ENCODE assay signal across 8 cellular contexts in genomic region chr1:10378071-10378841, GRCh38. TPM values are rescaled to one million over a fixed set of nuclear protein-coding genes. Genes with fewer than 3 reads are reported as not detected.
DNase-seq lines count a peak whose midpoint lies in the region; ATAC-seq and TF ChIP-seq lines count a peak whose summit lies in the region.

No MANE protein-coding gene starts in this region.

- peaks cover 0 to 2% of the 10 kb centered on the region in 2 donors for H3K36me3 Mint-ChIP-seq in activated T-cell treated with anti-CD3 and anti-CD28 coated beads, Interleukin-2, amount 50 U/mL, for 72 hours (ENCODE audit: insufficient read depth in 2 of 2)

- peak; percentile 75 for DNase-seq in ELF-1 (ENCODE audit: low read depth, low spot score)
- peak; percentile 21 for DNase-seq in RPMI8226
- DNase-seq in fibroblast of peridontal ligament (ENCODE audit: extremely low read depth) = peak; percentile 67
- DNase-seq in ovary = peak; percentile 88 to 95 (median 92)
- DNase-seq in tibial nerve (ENCODE audit: low spot score in 2 of 2) = no peak
- no peak for DNase-seq in activated T-cell treated with anti-CD3 and anti-CD28 coated beads, Interleukin-2, amount 50 U/mL, for 72 hours

- H3K9me3 Mint-ChIP-seq in activated T-cell treated with anti-CD3 and anti-CD28 coated beads, Interleukin-2, amount 50 U/mL, for 72 hours = no peaks in the 10 kb centered on the region

- H3K4me3 Mint-ChIP-seq in activated T-cell treated with anti-CD3 and anti-CD28 coated beads, Interleukin-2, amount 50 U/mL, for 72 hours = no peak overlapping the region

- H3K9me3 ChIP-seq in ovary (no peaks in the 10 kb centered on the region), tibial nerve (no peaks in the 10 kb centered on the region)

- H3K4me1 Mint-ChIP-seq in activated T-cell treated with anti-CD3 and anti-CD28 coated beads, Interleukin-2, amount 50 U/mL, for 72 hours (ENCODE audit: low read depth) = no peaks in the 10 kb centered on the region

- no peaks in the 10 kb centered on the region for H3K27me3 Mint-ChIP-seq in activated T-cell treated with anti-CD3 and anti-CD28 coated beads, Interleukin-2, amount 50 U/mL, for 72 hours (ENCODE audit: low read depth)

- ATAC-seq in GM21737 (IDR thresholded peaks at IDR 0.05; ENCODE audit: unreplicated experiment) (no peak), GM19463 (IDR thresholded peaks at IDR 0.05; ENCODE audit: unreplicated experiment) (no peak)
- no peak for ATAC-seq in activated T-cell treated with anti-CD3 and anti-CD28 coated beads, Interleukin-2, amount 50 U/mL, for 72 hours (replicated peaks in 1 of 2)

- H3K27me3 ChIP-seq in ovary = no peaks in the 10 kb centered on the region
- H3K27me3 ChIP-seq in tibial nerve = no peaks in the 10 kb centered on the region

- H3K27ac Mint-ChIP-seq in activated T-cell treated with anti-CD3 and anti-CD28 coated beads, Interleukin-2, amount 50 U/mL, for 72 hours = no peak overlapping the region

- H3K4me3 ChIP-seq in ovary (no peak overlapping the region), tibial nerve (no peak overlapping the region)

- H3K4me1 ChIP-seq in ovary (ENCODE audit: insufficient read depth) (no peaks in the 10 kb centered on the region), tibial nerve (peaks cover 0 to 20% (median 0%) of the 10 kb centered on the region in 4 donors)

- TF ChIP-seq CTCF in ovary (IDR thresholded peaks at IDR 0.05) = no peak
- no peak for TF ChIP-seq CTCF in tibial nerve (IDR thresholded peaks at IDR 0.05)

- no peak for TF ChIP-seq POLR2A in ovary (IDR thresholded peaks at IDR 0.05)
- no peak for TF ChIP-seq POLR2A in tibial nerve (IDR thresholded peaks at IDR 0.05)

- no peaks in the 10 kb centered on the region for H3K36me3 ChIP-seq in ovary
- H3K36me3 ChIP-seq in tibial nerve = peaks cover 0 to 56% (median 0%) of the 10 kb centered on the region in 3 donors

- intact Hi-C loops in ovary (cut with DNase I) = loop anchor here in 2 of 4 donors (5.0 kb wide), 1 partner anchor 49 kb away; no protein-coding TSS in a partner anchor

- TF ChIP-seq EP300 in ovary (IDR thresholded peaks at IDR 0.05) (no peak), tibial nerve (IDR thresholded peaks at IDR 0.05) (no peak)

- peak overlapping the region in 1 of 2 donors; percentile 89 for H3K27ac ChIP-seq in ovary
- peak overlapping the region in 1 of 4 donors; percentile 86 for H3K27ac ChIP-seq in tibial nerve

- WGBS in ovary, 3 donors = 14 to 32% (median 14%) methylated on average over 15 of the region's 15 CpGs
- 75 to 81% methylated on average over 15 of the region's 15 CpGs for WGBS in tibial nerve, 2 donors

RNA-seq across cellular contexts. Expression of gene PGD, which starts 20.6 kb away (rescaled TPM):
- total RNA-seq in ovary (10 to 100 TPM; 32.0 to 93.5 (median 52.8) TPM), tibial nerve (100 to 1,000 TPM in 1 of 4 donors, 10 to 100 TPM in 3; 54.5 to 160 (median 67.5) TPM)
- polyA plus RNA-seq in ovary = 100 to 1,000 TPM in 1 of 2 donors, 10 to 100 TPM in 1; 49.9 to 149 TPM
- 10 to 100 TPM; 66.7 to 78.8 TPM for total RNA-seq in activated T-cell treated with anti-CD3 and anti-CD28 coated beads, Interleukin-2, amount 50 U/mL, for 72 hours

RNA-seq across cellular contexts. Expression of gene CENPS, which starts 52.0 kb away (rescaled TPM):
- total RNA-seq in ovary (10 to 100 TPM in 3 of 7 donors, 1 to 10 TPM in 4; 1.5 to 13.6 (median 9.8) TPM), tibial nerve (10 to 100 TPM in 2 of 4 donors, 1 to 10 TPM in 2; 3.3 to 15.3 (median 8.6) TPM)
- polyA plus RNA-seq in ovary = 10 to 100 TPM; 10.5 to 12.3 TPM
- total RNA-seq in activated T-cell treated with anti-CD3 and anti-CD28 coated beads, Interleukin-2, amount 50 U/mL, for 72 hours = 10 to 100 TPM; 15.7 to 16.8 TPM

Comparison
In these comparisons a context has a peak if more than half of its experiments do, and no peak if none do; other contexts are left out.
1. DNase-seq: peak in ELF-1 (single experiment), RPMI8226 (single experiment), fibroblast of peridontal ligament (single experiment) and ovary (5 of 5); none in tibial nerve (0 of 2) and activated T-cell treated with anti-CD3 and anti-CD28 coated beads, Interleukin-2, amount 50 U/mL, for 72 hours (0 of 2).